8 cellular contexts compared by ENCODE assay signal in the genomic region with DNA sequence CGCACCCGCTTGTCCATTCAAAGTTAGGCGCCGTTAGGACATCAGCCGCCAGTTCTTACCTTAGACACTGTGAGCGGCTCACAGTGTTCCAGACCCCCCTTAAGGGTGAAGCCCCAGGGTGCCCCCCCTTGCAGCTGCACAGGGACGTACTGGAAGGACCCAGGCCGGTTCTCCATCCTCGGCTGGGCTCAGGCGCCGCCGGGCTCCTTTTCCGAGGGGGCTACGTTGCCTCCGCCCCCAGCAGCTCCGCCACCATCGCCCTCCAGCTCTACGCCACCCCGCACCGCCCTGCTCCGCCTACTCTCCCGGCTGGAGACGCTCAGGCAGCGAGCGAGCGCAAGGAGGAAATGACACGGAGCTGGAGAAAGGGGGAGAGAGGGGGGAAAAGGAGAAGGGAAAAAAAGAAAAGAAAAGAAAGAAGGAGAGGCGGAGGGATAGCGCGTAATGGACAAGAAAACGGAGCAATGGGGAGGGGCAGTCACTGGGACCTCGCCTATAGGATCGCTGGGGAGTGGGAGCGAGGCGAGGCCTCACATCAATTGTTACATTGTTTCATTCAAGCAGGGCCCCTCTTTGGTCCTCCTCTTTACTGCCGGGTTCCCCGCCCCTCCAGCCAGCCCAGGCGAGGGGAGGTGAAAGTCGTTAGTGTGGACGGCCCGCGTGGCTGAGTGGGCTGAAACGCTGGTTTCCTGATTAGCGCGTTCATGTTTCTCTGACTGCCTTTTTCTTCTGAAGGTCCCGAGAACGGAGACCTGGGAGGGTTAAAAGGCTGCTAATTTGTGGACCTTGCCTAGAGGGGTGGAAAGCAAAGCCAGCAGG. TPM values are rescaled to one million over a fixed set of nuclear protein-coding genes. Genes with fewer than 3 reads are reported as not detected.
DNase-seq lines count a peak whose midpoint lies in the region; ATAC-seq and TF ChIP-seq lines count a peak whose summit lies in the region.

A gene with protein sequence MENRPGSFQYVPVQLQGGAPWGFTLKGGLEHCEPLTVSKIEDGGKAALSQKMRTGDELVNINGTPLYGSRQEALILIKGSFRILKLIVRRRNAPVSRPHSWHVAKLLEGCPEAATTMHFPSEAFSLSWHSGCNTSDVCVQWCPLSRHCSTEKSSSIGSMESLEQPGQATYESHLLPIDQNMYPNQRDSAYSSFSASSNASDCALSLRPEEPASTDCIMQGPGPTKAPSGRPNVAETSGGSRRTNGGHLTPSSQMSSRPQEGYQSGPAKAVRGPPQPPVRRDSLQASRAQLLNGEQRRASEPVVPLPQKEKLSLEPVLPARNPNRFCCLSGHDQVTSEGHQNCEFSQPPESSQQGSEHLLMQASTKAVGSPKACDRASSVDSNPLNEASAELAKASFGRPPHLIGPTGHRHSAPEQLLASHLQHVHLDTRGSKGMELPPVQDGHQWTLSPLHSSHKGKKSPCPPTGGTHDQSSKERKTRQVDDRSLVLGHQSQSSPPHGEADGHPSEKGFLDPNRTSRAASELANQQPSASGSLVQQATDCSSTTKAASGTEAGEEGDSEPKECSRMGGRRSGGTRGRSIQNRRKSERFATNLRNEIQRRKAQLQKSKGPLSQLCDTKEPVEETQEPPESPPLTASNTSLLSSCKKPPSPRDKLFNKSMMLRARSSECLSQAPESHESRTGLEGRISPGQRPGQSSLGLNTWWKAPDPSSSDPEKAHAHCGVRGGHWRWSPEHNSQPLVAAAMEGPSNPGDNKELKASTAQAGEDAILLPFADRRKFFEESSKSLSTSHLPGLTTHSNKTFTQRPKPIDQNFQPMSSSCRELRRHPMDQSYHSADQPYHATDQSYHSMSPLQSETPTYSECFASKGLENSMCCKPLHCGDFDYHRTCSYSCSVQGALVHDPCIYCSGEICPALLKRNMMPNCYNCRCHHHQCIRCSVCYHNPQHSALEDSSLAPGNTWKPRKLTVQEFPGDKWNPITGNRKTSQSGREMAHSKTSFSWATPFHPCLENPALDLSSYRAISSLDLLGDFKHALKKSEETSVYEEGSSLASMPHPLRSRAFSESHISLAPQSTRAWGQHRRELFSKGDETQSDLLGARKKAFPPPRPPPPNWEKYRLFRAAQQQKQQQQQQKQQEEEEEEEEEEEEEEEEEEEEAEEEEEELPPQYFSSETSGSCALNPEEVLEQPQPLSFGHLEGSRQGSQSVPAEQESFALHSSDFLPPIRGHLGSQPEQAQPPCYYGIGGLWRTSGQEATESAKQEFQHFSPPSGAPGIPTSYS (N-terminal part only) (minus strand): TSS at position 352 of the 819 bp plus-strand sequence. CDS start 176 bp downstream, at position 176.

- H3K27me3 ChIP-seq in iPS DF 6.9 (ENCODE audit: control insufficient read depth, insufficient read depth, low read length) (no peaks in the 10 kb centered on the region), Karpas-422 (ENCODE audit: low read length) (no peaks in the 10 kb centered on the region)

- no peak within 1 kb of the TSS; the same call in 1 of the 2 replicates for H3K27ac ChIP-seq in HEK293 (ENCODE audit: extremely low read depth, low read depth, low read length)
- no peak within 1 kb of the TSS for H3K27ac ChIP-seq in iPS DF 6.9 (ENCODE audit: low read length)
- no peak within 1 kb of the TSS for H3K27ac ChIP-seq in Karpas-422 (ENCODE audit: low read length)

- ATAC-seq in HG03521 (IDR thresholded peaks at IDR 0.05; ENCODE audit: unreplicated experiment) (no peak), GM21717 (IDR thresholded peaks at IDR 0.05; ENCODE audit: unreplicated experiment) (no peak)

- H3K4me3 ChIP-seq in HEK293 (ENCODE audit: low read depth, low read length), result peak within 1 kb of the TSS; percentile 37
- peak within 1 kb of the TSS; percentile 82; the same call in 1 of the 2 replicates for H3K4me3 ChIP-seq in iPS DF 6.9 (ENCODE audit: low read length)
- no peak within 1 kb of the TSS for H3K4me3 ChIP-seq in Karpas-422 (ENCODE audit: low read length)

- no peaks in the 10 kb centered on the region for H3K79me2 ChIP-seq in Karpas-422 (ENCODE audit: low read length)

- WGBS in iPS DF 6.9 (ENCODE audit: insufficient coverage, insufficient read length), result no CpG with 5 or more reads among the region's 47 CpGs

- no peak within 1 kb of the TSS for H3K9ac ChIP-seq in Karpas-422 (ENCODE audit: low read length)

- H3K9me2 ChIP-seq in Karpas-422 (replicated peaks; ENCODE audit: insufficient read depth, low read length), result no peaks in the 10 kb centered on the region

- no peak within 1 kb of the TSS for H3K4me2 ChIP-seq in Karpas-422 (ENCODE audit: low read depth, low read length, poor library complexity, severe bottlenecking)

- DNase-seq in astrocyte of the hippocampus (ENCODE audit: low read depth, low spot score), result peak; percentile 81
- DNase-seq in iPS DF 6.9 (ENCODE audit: low read depth, low spot score), result peak; percentile 41
- DNase-seq in pulmonary artery endothelial cell (ENCODE audit: low read depth, low spot score), result peak; percentile 53
- no peak for DNase-seq in NCI-H226
- DNase-seq in Karpas-422, result no peak

- H3K4me1 ChIP-seq in HEK293 (ENCODE audit: control insufficient read depth, insufficient read depth, low read length) (no peaks in the 10 kb centered on the region), iPS DF 6.9 (ENCODE audit: control insufficient read depth, insufficient read depth, low read length) (no peaks in the 10 kb centered on the region; the same call in none of the 2 replicates), Karpas-422 (ENCODE audit: low read length) (peaks cover 6% of the 10 kb centered on the region)

- H3K9me3 ChIP-seq in HEK293 (ENCODE audit: control insufficient read depth, insufficient read depth, low read depth, low read length) (no peaks in the 10 kb centered on the region), iPS DF 6.9 (ENCODE audit: control insufficient read depth, insufficient read depth, low read length) (no peaks in the 10 kb centered on the region), Karpas-422 (ENCODE audit: low read length) (no peaks in the 10 kb centered on the region)

- H2AFZ ChIP-seq in Karpas-422 (ENCODE audit: low read length), result no peak within 1 kb of the TSS

- TF ChIP-seq CTCF in HEK293 (tag by site-specific recombination; IDR thresholded peaks at IDR 0.05), result no peak

- POLR2A ChIA-PET in HEK293 (lab: Yijun Ruan, JAX), result interaction anchor here (1.5 kb wide), 1 partner anchor 15 kb away, joined by 3 read pairs; no protein-coding TSS in a partner anchor

- CTCF ChIA-PET in HEK293 (lab: Yijun Ruan, JAX), result interaction anchor here (0.8 kb wide), 1 partner anchor 123 kb away, joined by 4 read pairs; no protein-coding TSS in a partner anchor

- no peaks in the 10 kb centered on the region for H4K20me1 ChIP-seq in Karpas-422 (ENCODE audit: insufficient read depth, low read depth, low read length)

- H3K36me3 ChIP-seq in HEK293 (ENCODE audit: control insufficient read depth in 2 of 2, insufficient read depth in 1 of 2, low read length in 2 of 2) (no peaks in the 10 kb centered on the region), iPS DF 6.9 (ENCODE audit: control insufficient read depth, insufficient read depth, low read length) (no peaks in the 10 kb centered on the region), Karpas-422 (ENCODE audit: insufficient read depth, low read length) (no peaks in the 10 kb centered on the region)

TF ChIP-seq in HEK293, 187 proteins besides CTCF, POLR2A, EP300 and RAD21:
- TF ChIP-seq, protein P1, sequence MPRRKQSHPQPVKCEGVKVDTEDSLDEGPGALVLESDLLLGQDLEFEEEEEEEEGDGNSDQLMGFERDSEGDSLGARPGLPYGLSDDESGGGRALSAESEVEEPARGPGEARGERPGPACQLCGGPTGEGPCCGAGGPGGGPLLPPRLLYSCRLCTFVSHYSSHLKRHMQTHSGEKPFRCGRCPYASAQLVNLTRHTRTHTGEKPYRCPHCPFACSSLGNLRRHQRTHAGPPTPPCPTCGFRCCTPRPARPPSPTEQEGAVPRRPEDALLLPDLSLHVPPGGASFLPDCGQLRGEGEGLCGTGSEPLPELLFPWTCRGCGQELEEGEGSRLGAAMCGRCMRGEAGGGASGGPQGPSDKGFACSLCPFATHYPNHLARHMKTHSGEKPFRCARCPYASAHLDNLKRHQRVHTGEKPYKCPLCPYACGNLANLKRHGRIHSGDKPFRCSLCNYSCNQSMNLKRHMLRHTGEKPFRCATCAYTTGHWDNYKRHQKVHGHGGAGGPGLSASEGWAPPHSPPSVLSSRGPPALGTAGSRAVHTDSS (tag by site-specific recombination; IDR thresholded peaks at IDR 0.05), result no peak
- TF ChIP-seq KLF8 (tag by site-specific recombination; IDR thresholded peaks at IDR 0.05), result no peak

RNA-seq across cellular contexts. Expression of the gene that starts here (rescaled TPM):
- total RNA-seq in pulmonary artery endothelial cell, result 30.1 and 39.5 TPM in 2 replicates
- not detected in 2 replicates for total RNA-seq in Karpas-422 (2014; rRNA removed; shearing (Covaris generic); ENCODE audit: low replicate concordance)

Comparison
In these comparisons a context has a peak if more than half of its experiments do, and no peak if none do; other contexts are left out.
1. RNA of the gene that starts here (total RNA-seq): 30.1 to 39.5 TPM in pulmonary artery endothelial cell; not detected in Karpas-422; every median in the first group is over 10 times any median in the second.
2. DNase-seq: peak in astrocyte of the hippocampus (single experiment), iPS DF 6.9 (single experiment) and pulmonary artery endothelial cell (single experiment); none in NCI-H226 (single experiment) and Karpas-422 (single experiment).